In the genomic region with DNA sequence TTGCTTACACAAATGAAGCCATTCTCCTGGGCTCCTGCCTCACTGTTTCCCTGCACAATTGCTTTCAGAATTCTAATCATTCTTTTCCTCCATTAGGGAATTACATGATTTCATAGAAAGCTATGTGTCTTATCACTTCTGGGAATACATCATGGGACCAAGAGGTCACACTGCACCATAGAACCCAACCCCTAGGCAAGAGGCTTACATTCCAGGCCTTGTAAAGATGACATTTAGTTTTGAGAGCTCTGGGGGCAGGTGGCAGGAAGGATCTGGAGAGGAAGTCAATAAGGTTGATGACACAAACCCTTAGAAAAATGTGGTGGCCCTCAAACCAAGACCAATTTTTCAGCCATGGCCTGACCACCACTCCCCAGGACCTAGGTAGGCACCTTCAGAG, we compare ENCODE assay signal across 17 cellular contexts. TPM values are rescaled to one million over a fixed set of nuclear protein-coding genes. Genes with fewer than 3 reads are reported as not detected.
A peak's percentile ranks its signal among the peaks of the same experiment; 100 is the strongest.
DNase-seq lines count a peak whose midpoint lies in the region; ATAC-seq and TF ChIP-seq lines count a peak whose summit lies in the region.
"Had no signal": no experiment of that assay in that cellular context is flagged by ENCODE, and none has a peak within 500 bp of the region (broad histone marks: within the 10 kb centered on the region; RNA-seq: fewer than 3 reads in every experiment).

No MANE protein-coding gene starts in this region.

- H3K27ac ChIP-seq in SJCRH30 (peak overlapping the region; percentile 86), trophoblast cell (ENCODE audit: low read depth, low read length) (peak overlapping the region; percentile 98), upper lobe of right lung (no peak overlapping the region)
- H3K27ac ChIP-seq: BLaER1 had no signal

- peak overlapping the region; percentile 47 for H4K12ac ChIP-seq in trophoblast cell (ENCODE audit: low read depth, low read length)

- peak overlapping the region; percentile 56 for H3K14ac ChIP-seq in trophoblast cell (ENCODE audit: low read length)

- no peak overlapping the region for H3K4me2 ChIP-seq in trophoblast cell (ENCODE audit: low read length)
- H3K4me2 ChIP-seq: BLaER1 had no signal

- peak overlapping the region; percentile 85 for H2BK5ac ChIP-seq in trophoblast cell (ENCODE audit: low read depth, low read length, poor library complexity)

- peak overlapping the region; percentile 74 for H2BK12ac ChIP-seq in trophoblast cell (ENCODE audit: low read length)

- peak overlapping the region; percentile 69 for H3K18ac ChIP-seq in trophoblast cell (ENCODE audit: low read length)

- H3K23ac ChIP-seq in trophoblast cell (ENCODE audit: low read length): no peak overlapping the region

- intact Hi-C loops in upper lobe of right lung (cut with DNase I): no loop called here

- no peak overlapping the region for H3K9ac ChIP-seq in trophoblast cell (ENCODE audit: low read length)
- H3K9ac ChIP-seq: BLaER1 had no signal

- peaks cover 44% of the 10 kb centered on the region for H3K4me1 ChIP-seq in SJCRH30
- peaks cover 31 to 50% of the 10 kb centered on the region in 2 experiments for H3K4me1 ChIP-seq in trophoblast cell (ENCODE audit: control insufficient read depth in 1 of 2, insufficient read depth in 2 of 2, low read length in 2 of 2)
- H3K4me1 ChIP-seq in upper lobe of right lung: peaks cover 20% of the 10 kb centered on the region
- H3K4me1 ChIP-seq: BLaER1 had no signal

- H3K4ac ChIP-seq in trophoblast cell (ENCODE audit: low read depth, low read length): no peak overlapping the region

- H2AK5ac ChIP-seq in trophoblast cell (ENCODE audit: low read length): no peak overlapping the region

- H3K79me2 ChIP-seq in trophoblast cell (ENCODE audit: control insufficient read depth, insufficient read depth, low read length, poor library complexity): peaks cover 8% of the 10 kb centered on the region

- peak overlapping the region; percentile 77 for H4K91ac ChIP-seq in trophoblast cell (ENCODE audit: low read depth, low read length)

- H3K79me1 ChIP-seq in trophoblast cell (ENCODE audit: low read length): peaks cover 46% of the 10 kb centered on the region

- H2BK120ac ChIP-seq in trophoblast cell (ENCODE audit: insufficient read depth, low read length, poor library complexity): peak overlapping the region; percentile 47

- H2AFZ ChIP-seq in trophoblast cell (ENCODE audit: insufficient read depth, low read length, poor library complexity): no peak overlapping the region

- TF ChIP-seq CTCF in upper lobe of right lung (IDR thresholded peaks at IDR 0.05): no peak

- H3K9me3 ChIP-seq in SJCRH30 (replicated peaks): no peaks in the 10 kb centered on the region
- no peaks in the 10 kb centered on the region for H3K9me3 ChIP-seq in trophoblast cell (ENCODE audit: insufficient read depth, low read depth, low read length)
- no peaks in the 10 kb centered on the region for H3K9me3 ChIP-seq in upper lobe of right lung
- H3K9me3 ChIP-seq: BLaER1, right lobe of liver, thyroid gland had no signal

- ATAC-seq in upper lobe of right lung: no peak
- ATAC-seq: activated naive CD8-positive, alpha-beta T cell treated with anti-CD3 and anti-CD28 coated beads, Interleukin-2, amount 50 U/mL, for 24 hours had no signal

- H3K36me3 ChIP-seq in SJCRH30 (no peaks in the 10 kb centered on the region; the same call in 1 of the 2 replicates), trophoblast cell (ENCODE audit: control insufficient read depth in 1 of 2, insufficient read depth in 2 of 2, low read length in 2 of 2) (peaks cover 28 to 60% of the 10 kb centered on the region in 2 experiments), upper lobe of right lung (peaks cover 33% of the 10 kb centered on the region)
- H3K36me3 ChIP-seq: BLaER1, right lobe of liver had no signal

- H3K27me3 ChIP-seq in SJCRH30 (no peaks in the 10 kb centered on the region), trophoblast cell (ENCODE audit: insufficient read depth, low read length) (no peaks in the 10 kb centered on the region), upper lobe of right lung (no peaks in the 10 kb centered on the region)
- H3K27me3 ChIP-seq: BLaER1, right lobe of liver, thyroid gland had no signal

- peak; percentile 83 for DNase-seq in EL
- DNase-seq in SJCRH30: peak; percentile 50 to 53
- peak; percentile 25 for DNase-seq in fibroblast of peridontal ligament (ENCODE audit: extremely low read depth)
- peak; percentile 84 to 92 for DNase-seq in trophoblast cell
- no peak for DNase-seq in NCI-H2107 (lab: John Stamatoyannopoulos, UW)
- DNase-seq in upper lobe of right lung: no peak
- DNase-seq in dermis blood vessel endothelial cell: no peak
- DNase-seq in stimulated activated CD4-positive, alpha-beta T cell treated with anti-CD3 and anti-CD28 coated beads, Interleukin-2, amount 100 ng/mL, for 48 hours: no peak
- DNase-seq: activated CD4-positive, alpha-beta memory T cell treated with anti-CD3 and anti-CD28 coated beads for 36 hours; activated naive CD8-positive, alpha-beta T cell treated with anti-CD3 and anti-CD28 coated beads, Interleukin-2, amount 50 U/mL, for 24 hours; cerebellar nuclear complex; H9; NCI-H1694 treated with DMSO at 0.1 percent for 48 hours; NCI-H510A treated with DMSO at 0.1 percent for 48 hours; right lobe of liver; thyroid gland had no signal

- H4K8ac ChIP-seq in trophoblast cell (ENCODE audit: low read depth, low read length): peak overlapping the region; percentile 57

- H3K4me3 ChIP-seq in SJCRH30 (no peak overlapping the region), trophoblast cell (ENCODE audit: low read depth, low read length) (no peak overlapping the region), upper lobe of right lung (no peak overlapping the region)
- H3K4me3 ChIP-seq: BLaER1, right lobe of liver, thyroid gland had no signal

RNA-seq across cellular contexts. Expression of a gene that starts 57.1 kb away (rescaled TPM):
- total RNA-seq in SJCRH30 (2014; rRNA removed; shearing (Covaris generic)): 4.0 and 4.4 TPM in 2 replicates
- 34.0 and 34.8 TPM in 2 replicates for polyA plus RNA-seq in trophoblast cell (2013)
- total RNA-seq in upper lobe of right lung: 40.8 TPM
- total RNA-seq in dermis blood vessel endothelial cell: 73.9 and 158 TPM in 2 replicates

Comparison
In these comparisons a context has a peak if more than half of its experiments do, and no peak if none do; other contexts are left out.
1. DNase-seq: peak in EL (single experiment), SJCRH30 (2 of 2), fibroblast of peridontal ligament (single experiment) and trophoblast cell (2 of 2); none in NCI-H2107 (single experiment), upper lobe of right lung (single experiment), dermis blood vessel endothelial cell (single experiment) and stimulated activated CD4-positive, alpha-beta T cell treated with anti-CD3 and anti-CD28 coated beads, Interleukin-2, amount 100 ng/mL, for 48 hours (0 of 2).